9 cellular contexts compared by ENCODE assay signal in genomic region chr10:25061711-25062455, GRCh38. TPM values are rescaled to one million over a fixed set of nuclear protein-coding genes. Genes with fewer than 3 reads are reported as not detected.
DNase-seq lines count a peak whose midpoint lies in the region; ATAC-seq and TF ChIP-seq lines count a peak whose summit lies in the region.
"Had no signal": no experiment of that assay in that cellular context is flagged by ENCODE, and none has a peak within 500 bp of the region (broad histone marks: within the 10 kb centered on the region; RNA-seq: fewer than 3 reads in every experiment).

No MANE protein-coding gene starts in this region.

- WGBS in transverse colon (ENCODE audit: low coverage in 1 of 2), 2 donors = 69 to 80% methylated on average over 8 to 11 of the region's 11 CpGs

- no peaks in the 10 kb centered on the region for H3K36me3 Mint-ChIP-seq in activated naive CD4-positive, alpha-beta T cell treated with anti-CD3 and anti-CD28 coated beads, Interleukin-2, amount 50 U/mL, for 24 hours

- H3K27ac ChIP-seq in ascending aorta (peak overlapping the region; percentile 81 to 84), transverse colon (peak overlapping the region; percentile 66 to 73 (median 70))
- H3K27ac ChIP-seq: C4-2B had no signal

- DNase-seq in activated naive CD4-positive, alpha-beta T cell treated with Interleukin-2 at 50 U/mL for 16 hours = no peak
- DNase-seq in ascending aorta (ENCODE audit: low spot score in 2 of 2) = no peak
- no peak for DNase-seq in left lobe of liver (ENCODE audit: low spot score)
- DNase-seq in transverse colon = no peak
- no peak for DNase-seq in GM13976 (ENCODE audit: low spot score)

- H3K4me3 Mint-ChIP-seq in activated naive CD4-positive, alpha-beta T cell treated with anti-CD3 and anti-CD28 coated beads, Interleukin-2, amount 50 U/mL, for 24 hours = no peak overlapping the region

- no peak for TF ChIP-seq POLR2A in transverse colon (IDR thresholded peaks at IDR 0.05)

- H3K4me1 Mint-ChIP-seq in activated naive CD4-positive, alpha-beta T cell treated with anti-CD3 and anti-CD28 coated beads, Interleukin-2, amount 50 U/mL, for 24 hours = peaks cover 13% of the 10 kb centered on the region

- intact Hi-C loops in ascending aorta (cut with DNase I) (loop anchor here (1.0 to 5.0 kb wide), 3 partner anchors 46 to 340 kb away; partner anchors contain the start of genes ARHGAP21, ENKUR and THNSL1), transverse colon (cut with DNase I; ENCODE audit: low total_unique reads) (no loop called here)

- peak overlapping the region; percentile 76 for H3K27ac Mint-ChIP-seq in activated naive CD4-positive, alpha-beta T cell treated with anti-CD3 and anti-CD28 coated beads, Interleukin-2, amount 50 U/mL, for 24 hours

- H3K4me3 ChIP-seq in ascending aorta (peak overlapping the region in 1 of 2 donors; percentile 47), transverse colon (peak overlapping the region in 2 of 4 donors; percentile 8 to 31)

- no peaks in the 10 kb centered on the region for H3K27me3 Mint-ChIP-seq in activated naive CD4-positive, alpha-beta T cell treated with anti-CD3 and anti-CD28 coated beads, Interleukin-2, amount 50 U/mL, for 24 hours

- TF ChIP-seq CTCF in ascending aorta (IDR thresholded peaks at IDR 0.05) = no peak
- TF ChIP-seq CTCF in transverse colon (IDR thresholded peaks at IDR 0.05) = no peak
- TF ChIP-seq CTCF in GM13976 (IDR thresholded peaks at IDR 0.05; ENCODE audit: borderline replicate concordance, control extremely low read depth, extremely low read depth, insufficient read depth, missing control alignments) = no peak

- H3K36me3 ChIP-seq in ascending aorta (no peaks in the 10 kb centered on the region), transverse colon (no peaks in the 10 kb centered on the region)

- H3K4me1 ChIP-seq in ascending aorta = peaks cover 2 to 28% of the 10 kb centered on the region in 2 donors
- peaks cover 0 to 27% (median 5%) of the 10 kb centered on the region in 4 donors for H3K4me1 ChIP-seq in transverse colon

- no peaks in the 10 kb centered on the region for H3K9me3 Mint-ChIP-seq in activated naive CD4-positive, alpha-beta T cell treated with anti-CD3 and anti-CD28 coated beads, Interleukin-2, amount 50 U/mL, for 24 hours

- H3K27me3 ChIP-seq in ascending aorta (no peaks in the 10 kb centered on the region), transverse colon (no peaks in the 10 kb centered on the region)

- peak; percentile 48 for ATAC-seq in left lobe of liver
- ATAC-seq in HG02588 (IDR thresholded peaks at IDR 0.05; ENCODE audit: unreplicated experiment) = no peak
- ATAC-seq in HG03095 (IDR thresholded peaks at IDR 0.05; ENCODE audit: unreplicated experiment) = no peak

- H3K9me3 ChIP-seq in ascending aorta = no peaks in the 10 kb centered on the region
- H3K9me3 ChIP-seq in transverse colon = no peaks in the 10 kb centered on the region

- in situ Hi-C loops in transverse colon (cut with MboI; ENCODE audit: low pct_ligation_motif_present in 1 of 4, low pct_unique_long_range_greater_than_20kb in 1 of 4, low sequenced_read_pairs in 3 of 4) = no loop called here
- in situ Hi-C loops in GM13976 (cut with MboI; ENCODE audit: low sequenced_read_pairs, unreplicated experiment) = no loop called here

- TF ChIP-seq EP300 in transverse colon (IDR thresholded peaks at IDR 0.05; ENCODE audit: low read depth) = no peak

RNA-seq across cellular contexts. Expression of gene THNSL1, which starts 45.5 kb away (rescaled TPM):
- 0.64 TPM for total RNA-seq in ascending aorta
- total RNA-seq in left lobe of liver = 9.2 TPM
- total RNA-seq in transverse colon = 1 to 10 TPM in 3 of 4 donors, under 1 TPM in 1; 0.60 to 2.2 (median 2.0) TPM

RNA-seq across cellular contexts. Expression of gene ENKUR, which starts 45.9 kb away (rescaled TPM):
- total RNA-seq in ascending aorta (not detected), left lobe of liver (0.48 TPM), transverse colon (1 to 10 TPM in 1 of 4 donors, not detected in 3; 1.1 TPM)
